In genomic region chr9:97658707-97659106, GRCh38 we compare ENCODE assay signal across 1 cellular context.
TF ChIP-seq lines count a peak whose summit lies in the region.

No MANE protein-coding gene starts in this region.

TF ChIP-seq in A549, 52 proteins besides CTCF, POLR2A, EP300 and RAD21 (continued from another document):
- TF ChIP-seq HMGXB4 (CRISPR knock-in tag; IDR thresholded peaks at IDR 0.05; ENCODE audit: borderline replicate concordance) (no peak), MAX (IDR thresholded peaks at IDR 0.05) (no peak), MAFK (IDR thresholded peaks at IDR 0.05; ENCODE audit: partially characterized antibody) (peak; percentile 85), ATOH8 (CRISPR knock-in tag; IDR thresholded peaks at IDR 0.05; ENCODE audit: low read depth) (no peak), MYC (IDR thresholded peaks at IDR 0.05; ENCODE audit: borderline replicate concordance, low read length) (no peak), ZFP36 (IDR thresholded peaks at IDR 0.05; ENCODE audit: borderline replicate concordance, partially characterized antibody) (no peak), PHF8 (IDR thresholded peaks at IDR 0.05; ENCODE audit: borderline replicate concordance, low read depth) (no peak)
